In genomic region chr12:13208533-13209278, GRCh38 we compare ENCODE assay signal across 2 cellular contexts.
TF ChIP-seq lines count a peak whose summit lies in the region.

No MANE protein-coding gene starts in this region.

TF ChIP-seq in IMR-90, 13 proteins besides CTCF, POLR2A, EP300 and RAD21:
- no peak for TF ChIP-seq CEBPB (IDR thresholded peaks at IDR 0.05; ENCODE audit: low read depth, low read length)
- TF ChIP-seq MXI1 (IDR thresholded peaks at IDR 0.05; ENCODE audit: borderline replicate concordance, low read depth, low read length) = no peak
- peak; percentile 52 for TF ChIP-seq SMC3 (IDR thresholded peaks at IDR 0.05; ENCODE audit: low read depth, low read length)
- no peak for TF ChIP-seq RCOR1 (IDR thresholded peaks at IDR 0.05; ENCODE audit: insufficient replicate concordance, low read length)
- TF ChIP-seq, protein P1, sequence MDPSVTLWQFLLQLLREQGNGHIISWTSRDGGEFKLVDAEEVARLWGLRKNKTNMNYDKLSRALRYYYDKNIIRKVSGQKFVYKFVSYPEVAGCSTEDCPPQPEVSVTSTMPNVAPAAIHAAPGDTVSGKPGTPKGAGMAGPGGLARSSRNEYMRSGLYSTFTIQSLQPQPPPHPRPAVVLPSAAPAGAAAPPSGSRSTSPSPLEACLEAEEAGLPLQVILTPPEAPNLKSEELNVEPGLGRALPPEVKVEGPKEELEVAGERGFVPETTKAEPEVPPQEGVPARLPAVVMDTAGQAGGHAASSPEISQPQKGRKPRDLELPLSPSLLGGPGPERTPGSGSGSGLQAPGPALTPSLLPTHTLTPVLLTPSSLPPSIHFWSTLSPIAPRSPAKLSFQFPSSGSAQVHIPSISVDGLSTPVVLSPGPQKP (IDR thresholded peaks at IDR 0.05; ENCODE audit: borderline replicate concordance, low read depth, low read length) = no peak
- no peak for TF ChIP-seq CHD1 (IDR thresholded peaks at IDR 0.05; ENCODE audit: low read depth, low read length)

TF ChIP-seq in K562, 482 proteins besides CTCF, POLR2A, EP300 and RAD21:
- TF ChIP-seq HDGF (IDR thresholded peaks at IDR 0.05) = no peak
- TF ChIP-seq SMC3 (conservative IDR thresholded peaks at IDR 0.05; ENCODE audit: insufficient read depth, low read depth, low read length) = 0 out of 2 replicates have a peak, but pooled peaks have one; percentile 23
- no peak for TF ChIP-seq POLR2H (tag; IDR thresholded peaks at IDR 0.05; ENCODE audit: low read depth)
- no peak for TF ChIP-seq MCM5 (IDR thresholded peaks at IDR 0.05; ENCODE audit: low read depth)
